In genomic region chr19:12715102-12715501, GRCh38 we compare ENCODE assay signal across 21 cellular contexts. TPM values are rescaled to one million over a fixed set of nuclear protein-coding genes. Genes with fewer than 3 reads are reported as not detected.
DNase-seq lines count a peak whose midpoint lies in the region; ATAC-seq and TF ChIP-seq lines count a peak whose summit lies in the region.
"Had no signal": no experiment of that assay in that cellular context is flagged by ENCODE, and none has a peak within 500 bp of the region (broad histone marks: within the 10 kb centered on the region; RNA-seq: fewer than 3 reads in every experiment).

No MANE protein-coding gene starts in this region.

- no peak overlapping the region for H3K18ac ChIP-seq in IMR-90 (ENCODE audit: low read depth, low read length)

- H3K4me2 ChIP-seq in IMR-90 (ENCODE audit: low read depth, low read length): no peak overlapping the region
- H3K4me2 ChIP-seq: BLaER1 had no signal

- H3K27me3 ChIP-seq in IMR-90 (ENCODE audit: control insufficient read depth, insufficient read depth, low read length): no peaks in the 10 kb centered on the region
- H3K27me3 ChIP-seq: BLaER1 had no signal

- no peaks in the 10 kb centered on the region for H3K9me3 ChIP-seq in IMR-90 (ENCODE audit: control insufficient read depth, insufficient read depth, low read length)
- H3K9me3 ChIP-seq: BLaER1 had no signal

- no peak overlapping the region for H2AFZ ChIP-seq in IMR-90 (replicated peaks; ENCODE audit: low read length, poor library complexity)

- intact Hi-C loops in IMR-90 (cut with micrococcal nuclease): no loop called here
- intact Hi-C loops in sciatic nerve (cut with DNase I): no loop called here

- H3K4me3 Mint-ChIP-seq in chondrocyte (ENCODE audit: unreplicated experiment): no peak overlapping the region

- no peak overlapping the region for H2BK15ac ChIP-seq in IMR-90 (ENCODE audit: low read depth, low read length)

- H2BK20ac ChIP-seq in IMR-90 (ENCODE audit: low read depth, low read length): no peak overlapping the region

- H3K4me3 ChIP-seq in IMR-90 (ENCODE audit: insufficient read depth, low read depth, low read length): no peak overlapping the region
- H3K4me3 ChIP-seq: BLaER1 had no signal

- H3K36me3 ChIP-seq in IMR-90 (ENCODE audit: control insufficient read depth, insufficient read depth, low read length): peaks cover 60% of the 10 kb centered on the region

- peaks cover 8% of the 10 kb centered on the region for H3K4me1 Mint-ChIP-seq in chondrocyte (ENCODE audit: low read depth)

- H3K27me3 Mint-ChIP-seq in chondrocyte (ENCODE audit: low read depth): no peaks in the 10 kb centered on the region
- H3K27me3 Mint-ChIP-seq: CD4-positive, CD25-positive, alpha-beta regulatory T cell had no signal

- no peak overlapping the region for H4K91ac ChIP-seq in IMR-90 (ENCODE audit: insufficient read depth, low read depth, low read length)

- no peak for TF ChIP-seq RAD21 in IMR-90 (IDR thresholded peaks at IDR 0.05; ENCODE audit: low read length)

- H4K5ac ChIP-seq in IMR-90 (ENCODE audit: low read depth, low read length): no peak overlapping the region

- H3K14ac ChIP-seq in IMR-90 (replicated peaks; ENCODE audit: low read depth, low read length): no peak overlapping the region

- H4K8ac ChIP-seq in IMR-90 (ENCODE audit: low read depth in 2 of 2, low read length in 2 of 2): no peak overlapping the region

- peaks cover 7% of the 10 kb centered on the region; the same call in 1 of the 2 replicates for H3K9me1 ChIP-seq in IMR-90 (ENCODE audit: insufficient read depth, low read length)

- CTCF ChIA-PET in IMR-90 (lab: Yijun Ruan, JAX): no interaction called here

- H3K4me1 ChIP-seq in IMR-90 (ENCODE audit: control insufficient read depth, insufficient read depth, low read length): no peaks in the 10 kb centered on the region; the same call in 1 of the 2 replicates

- H2BK120ac ChIP-seq in IMR-90 (ENCODE audit: low read depth, low read length): no peak overlapping the region

- TF ChIP-seq CTCF in IMR-90 (conservative IDR thresholded peaks at IDR 0.05; ENCODE audit: low read depth, low read length): no peak
- TF ChIP-seq CTCF in chondrocyte (IDR thresholded peaks at IDR 0.05): no peak

- peaks cover 30% of the 10 kb centered on the region for H3K36me3 Mint-ChIP-seq in chondrocyte (ENCODE audit: low read depth)

- H2AK9ac ChIP-seq in IMR-90 (replicated peaks; ENCODE audit: low read depth, low read length, poor library complexity): peak overlapping the region; percentile 13

- no peak overlapping the region for H3K27ac ChIP-seq in IMR-90 (ENCODE audit: insufficient read depth, low read length)
- H3K27ac ChIP-seq: BLaER1 had no signal

- no peak overlapping the region for H3K56ac ChIP-seq in IMR-90 (ENCODE audit: extremely low read depth, insufficient read depth, low read length)

- H3K9ac ChIP-seq in IMR-90 (ENCODE audit: low read depth, low read length): no peak overlapping the region
- H3K9ac ChIP-seq: BLaER1 had no signal

- dilution Hi-C loops in IMR-90 (cut with HindIII; ENCODE audit: low sequenced_read_pairs, unreplicated experiment): no loop called here

- no peaks in the 10 kb centered on the region for H3K9me3 Mint-ChIP-seq in chondrocyte (ENCODE audit: low read depth)
- H3K9me3 Mint-ChIP-seq: CD4-positive, CD25-positive, alpha-beta regulatory T cell had no signal

- in situ Hi-C loops in IMR-90 (cut with MboI; ENCODE audit: low sequenced_read_pairs): no loop called here

- WGBS in IMR-90 (ENCODE audit: extremely low coverage in 2 of 2, insufficient read length in 1 of 2), 2 experiments: 92% methylated on average over 10 of the region's 15 CpGs; no CpG with 5 or more reads in 1 of the 2 experiments

- ATAC-seq in IMR-90 (ENCODE audit: low read depth) (no peak), HG03469 (IDR thresholded peaks at IDR 0.05; ENCODE audit: unreplicated experiment) (no peak), sciatic nerve (no peak)

- H3K23ac ChIP-seq in IMR-90 (ENCODE audit: low read depth, low read length): no peak overlapping the region

- no peak overlapping the region for H3K27ac Mint-ChIP-seq in chondrocyte (ENCODE audit: unreplicated experiment)
- H3K27ac Mint-ChIP-seq: CD4-positive, CD25-positive, alpha-beta regulatory T cell had no signal

- no peak for TF ChIP-seq POLR2A in IMR-90 (IDR thresholded peaks at IDR 0.05; ENCODE audit: low read depth, low read length)

- POLR2A ChIA-PET in IMR-90 (lab: Charles Lee; ENCODE audit: unreplicated experiment): no interaction called here

- peaks cover 27 to 63% of the 10 kb centered on the region in 2 experiments for H3K79me1 ChIP-seq in IMR-90 (ENCODE audit: low read depth in 1 of 2, low read length in 2 of 2)

- peaks cover 21% of the 10 kb centered on the region for H4K20me1 ChIP-seq in IMR-90 (ENCODE audit: insufficient read depth, low read length)

- H3K4ac ChIP-seq in IMR-90 (ENCODE audit: low read depth, low read length): no peak overlapping the region

- no peak overlapping the region for H2BK5ac ChIP-seq in IMR-90 (ENCODE audit: low read depth, low read length, poor library complexity, severe bottlenecking)

- TSS peak; percentile 33 for BruUV-seq in IMR-90 (replicated peaks; lab: Mats Ljungman, UMichigan)

- DNase-seq in IMR-90 (no peak), chondrocyte (ENCODE audit: low spot score) (peak; percentile 92), sciatic nerve (ENCODE audit: low spot score) (no peak)
- DNase-seq: CD4-positive, CD25-positive, alpha-beta regulatory T cell; DMS153; DND-41; HCEC 1CT; Karpas-422; NCI-H1092; NCI-H1417 treated with DMSO at 0.1 percent for 48 hours; NCI-H1694 treated with DMSO at 0.1 percent for 48 hours; NCI-H2081; NCI-H2227 treated with DMSO at 0.1 percent for 48 hours; NCI-H526 treated with DMSO at 0.1 percent for 48 hours; RPMI8226; SHP77 treated with DMSO at 0.1 percent for 48 hours had no signal

- no peak overlapping the region for H2AK5ac ChIP-seq in IMR-90 (ENCODE audit: low read depth, low read length)

TF ChIP-seq in IMR-90, 13 proteins besides CTCF, POLR2A, EP300 and RAD21 (continues in another document):
- TF ChIP-seq SMC3 (IDR thresholded peaks at IDR 0.05; ENCODE audit: low read depth, low read length): no peak
- TF ChIP-seq BHLHE40 (IDR thresholded peaks at IDR 0.05; ENCODE audit: low read depth, low read length): no peak
- no peak for TF ChIP-seq USF2 (IDR thresholded peaks at IDR 0.05; ENCODE audit: low read depth, low read length)
- no peak for TF ChIP-seq RCOR1 (IDR thresholded peaks at IDR 0.05; ENCODE audit: insufficient replicate concordance, low read length)
- no peak for TF ChIP-seq FOS (IDR thresholded peaks at IDR 0.05; ENCODE audit: low read depth, low read length)
- no peak for TF ChIP-seq CEBPB (IDR thresholded peaks at IDR 0.05; ENCODE audit: low read depth, low read length)
- TF ChIP-seq MAZ (IDR thresholded peaks at IDR 0.05; ENCODE audit: borderline replicate concordance, low read depth, low read length): no peak
- TF ChIP-seq ELK1 (IDR thresholded peaks at IDR 0.05; ENCODE audit: borderline replicate concordance, low read depth, low read length): no peak
- TF ChIP-seq MXI1 (IDR thresholded peaks at IDR 0.05; ENCODE audit: borderline replicate concordance, low read depth, low read length): no peak
- no peak for TF ChIP-seq MAFK (IDR thresholded peaks at IDR 0.05; ENCODE audit: low read depth, low read length)
- no peak for TF ChIP-seq CHD1 (IDR thresholded peaks at IDR 0.05; ENCODE audit: low read depth, low read length)

RNA-seq across cellular contexts. Expression of gene TNPO2, which starts 8.6 kb away (rescaled TPM):
- total RNA-seq in IMR-90 (2012; rRNA removed) (32.8 and 36.0 TPM in 2 replicates), chondrocyte (64.5 to 82.7 TPM (median 71.8 TPM) in 3 replicates), sciatic nerve (70.6 TPM)
- polyA plus RNA-seq in IMR-90 (2012; rRNA removed): 77.2 and 82.3 TPM in 2 replicates
- polyA plus RNA-seq in IMR-90 (2012; cell fraction: cytosol; rRNA removed): 32.3 and 57.4 TPM in 2 replicates
- 265 and 496 TPM in 2 replicates for polyA plus RNA-seq in IMR-90 (2012; cell fraction: nucleus; rRNA removed; ENCODE audit: low replicate concordance)

RNA-seq across cellular contexts. Expression of gene FBXW9, which starts 18.7 kb away (rescaled TPM):
- total RNA-seq in IMR-90 (2012; rRNA removed) (8.6 and 9.5 TPM in 2 replicates), chondrocyte (5.0 to 11.7 TPM (median 5.2 TPM) in 3 replicates), sciatic nerve (3.6 TPM)
- polyA plus RNA-seq in IMR-90 (2012; rRNA removed): 14.2 and 14.4 TPM in 2 replicates
- polyA plus RNA-seq in IMR-90 (2012; cell fraction: cytosol; rRNA removed): 8.1 and 16.5 TPM in 2 replicates
- 14.0 and 41.0 TPM in 2 replicates for polyA plus RNA-seq in IMR-90 (2012; cell fraction: nucleus; rRNA removed; ENCODE audit: low replicate concordance)

RNA-seq across cellular contexts. Expression of gene TRIR, which starts 19.4 kb away (rescaled TPM):
- 99.2 and 113 TPM in 2 replicates for total RNA-seq in IMR-90 (2012; rRNA removed)
- polyA plus RNA-seq in IMR-90 (2012; rRNA removed): 201 and 242 TPM in 2 replicates
- 333 and 539 TPM in 2 replicates for polyA plus RNA-seq in IMR-90 (2012; cell fraction: cytosol; rRNA removed)
- 193 and 247 TPM in 2 replicates for polyA plus RNA-seq in IMR-90 (2012; cell fraction: nucleus; rRNA removed; ENCODE audit: low replicate concordance)
- 132 to 145 TPM (median 137 TPM) in 3 replicates for total RNA-seq in chondrocyte
- 128 TPM for total RNA-seq in sciatic nerve

RNA-seq across cellular contexts. Expression of gene GET3, which starts 22.2 kb away (rescaled TPM):
- total RNA-seq in IMR-90 (2012; rRNA removed): 111 and 129 TPM in 2 replicates
- polyA plus RNA-seq in IMR-90 (2012; rRNA removed): 152 and 178 TPM in 2 replicates
- 132 and 168 TPM in 2 replicates for polyA plus RNA-seq in IMR-90 (2012; cell fraction: cytosol; rRNA removed)
- 91.7 and 117 TPM in 2 replicates for polyA plus RNA-seq in IMR-90 (2012; cell fraction: nucleus; rRNA removed; ENCODE audit: low replicate concordance)
- total RNA-seq in chondrocyte: 44.2 to 57.0 TPM (median 48.8 TPM) in 3 replicates
- 30.1 TPM for total RNA-seq in sciatic nerve

RNA-seq across cellular contexts. Expression of gene GNG14, which starts 27.3 kb away (rescaled TPM):
- total RNA-seq in IMR-90 (2012; rRNA removed): not detected in 2 replicates
- not detected in 2 replicates for polyA plus RNA-seq in IMR-90 (2012; rRNA removed)
- polyA plus RNA-seq in IMR-90 (2012; cell fraction: cytosol; rRNA removed): not detected in 2 replicates
- polyA plus RNA-seq in IMR-90 (2012; cell fraction: nucleus; rRNA removed; ENCODE audit: low replicate concordance): not detected in 2 replicates
- total RNA-seq in chondrocyte: not detected in 3 replicates
- total RNA-seq in sciatic nerve: not detected
- total RNA-seq: CD4-positive, CD25-positive, alpha-beta regulatory T cell; H1; NCI-H460 had no signal
- polyA plus RNA-seq: AG04450; CD4-positive, CD25-positive, alpha-beta regulatory T cell; H1 had no signal
